ENCODE assay signal across 8 cellular contexts in the genomic region with DNA sequence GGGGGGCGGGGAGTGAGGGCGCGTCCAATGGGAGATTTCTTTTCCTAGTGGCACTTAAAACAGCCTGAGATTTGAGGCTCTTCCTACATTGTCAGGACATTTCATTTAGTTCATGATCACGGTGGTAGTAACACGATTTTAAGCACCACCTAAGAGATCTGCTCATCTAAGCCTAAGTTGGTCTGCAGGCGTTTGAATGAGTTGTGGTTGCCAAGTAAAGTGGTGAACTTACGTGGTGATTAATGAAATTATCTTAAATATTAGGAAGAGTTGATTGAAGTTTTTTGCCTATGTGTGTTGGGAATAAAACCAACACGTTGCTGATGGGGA. TPM values are rescaled to one million over a fixed set of nuclear protein-coding genes. Genes with fewer than 3 reads are reported as not detected.
DNase-seq lines count a peak whose midpoint lies in the region; ATAC-seq, FAIRE-seq and TF ChIP-seq lines count a peak whose summit lies in the region.

No MANE protein-coding gene starts in this region.

- ATAC-seq in HG03097 (IDR thresholded peaks at IDR 0.05; ENCODE audit: low FRiP score, unreplicated experiment) = no peak
- ATAC-seq in GM21576 (IDR thresholded peaks at IDR 0.05; ENCODE audit: unreplicated experiment) = no peak
- ATAC-seq in GM19324 (IDR thresholded peaks at IDR 0.05; ENCODE audit: low FRiP score, unreplicated experiment) = no peak

- H2AFZ ChIP-seq in ACC112 (ENCODE audit: low read length, unreplicated experiment) = peak overlapping the region; percentile 17

- H3K9me3 ChIP-seq in HUES6 (ENCODE audit: control insufficient read depth, insufficient read depth, low read depth, low read length) = no peaks in the 10 kb centered on the region
- no peaks in the 10 kb centered on the region for H3K9me3 ChIP-seq in muscle layer of duodenum (ENCODE audit: control insufficient read depth in 1 of 2, low read length in 2 of 2)

- H3K27me3 ChIP-seq in ACC112 (ENCODE audit: insufficient read depth, low read length) (no peaks in the 10 kb centered on the region), HUES6 (ENCODE audit: control insufficient read depth, insufficient read depth, low read length) (peaks cover 4% of the 10 kb centered on the region; the same call in 1 of the 2 replicates), bronchial epithelial cell (ENCODE audit: control insufficient read depth, insufficient read depth, low read length) (no peaks in the 10 kb centered on the region), muscle layer of duodenum (ENCODE audit: low read depth, low read length) (no peaks in the 10 kb centered on the region)

- DNase-seq in bronchial epithelial cell (ENCODE audit: low read depth) (no peak), NCI-H82 treated with DMSO at 0.1 percent for 48 hours (lab: John Stamatoyannopoulos, UW; ENCODE audit: unreplicated experiment) (no peak)

- H3K9ac ChIP-seq in HUES6 (ENCODE audit: low read length) = peak overlapping the region; percentile 52

- no peak for TF ChIP-seq CTCF in bronchial epithelial cell (IDR thresholded peaks at IDR 0.05; ENCODE audit: insufficient read depth, low read length, severe bottlenecking)

- H3K4me3 ChIP-seq in ACC112 (ENCODE audit: low read depth, low read length) (peak overlapping the region; percentile 92), HUES6 (ENCODE audit: low read depth, low read length) (peak overlapping the region; percentile 100), bronchial epithelial cell (ENCODE audit: low read depth, low read length) (peak overlapping the region; percentile 91), muscle layer of duodenum (ENCODE audit: low read depth in 1 of 2, low read length in 2 of 2) (peak overlapping the region; percentile 90 to 93)

- no peak for FAIRE-seq in bronchial epithelial cell (lab: Jason Lieb, UNC)

- peaks cover 55% of the 10 kb centered on the region for H3K79me2 ChIP-seq in ACC112 (ENCODE audit: control insufficient read depth, insufficient read depth, low read length, unreplicated experiment)

- peak overlapping the region; percentile 35 for H3K27ac ChIP-seq in ACC112 (ENCODE audit: low read depth, low read length)
- H3K27ac ChIP-seq in HUES6 (ENCODE audit: low read depth, low read length) = no peak overlapping the region
- H3K27ac ChIP-seq in muscle layer of duodenum (ENCODE audit: low read length) = peak overlapping the region; percentile 95

- H3K4me1 ChIP-seq in ACC112 (ENCODE audit: control insufficient read depth, insufficient read depth, low read length, unreplicated experiment) (no peaks in the 10 kb centered on the region), HUES6 (ENCODE audit: control insufficient read depth, insufficient read depth, low read length) (peaks cover 15% of the 10 kb centered on the region; the same call in 1 of the 2 replicates), muscle layer of duodenum (ENCODE audit: control insufficient read depth in 1 of 2, insufficient read depth in 2 of 2, low read length in 2 of 2) (peaks cover 0 to 21% of the 10 kb centered on the region in 2 donors)

- no peaks in the 10 kb centered on the region for H3K36me3 ChIP-seq in ACC112 (ENCODE audit: insufficient read depth, low read length)
- H3K36me3 ChIP-seq in HUES6 (ENCODE audit: control insufficient read depth, insufficient read depth, low read length) = no peaks in the 10 kb centered on the region
- H3K36me3 ChIP-seq in bronchial epithelial cell (ENCODE audit: control insufficient read depth, insufficient read depth, low read length) = no peaks in the 10 kb centered on the region
- H3K36me3 ChIP-seq in muscle layer of duodenum (ENCODE audit: control insufficient read depth in 1 of 2, insufficient read depth in 2 of 2, low read length in 2 of 2) = no peaks in the 10 kb centered on the region

RNA-seq across cellular contexts. Expression of gene HTT, which starts 1.1 kb away (rescaled TPM):
- 24.0 and 28.4 TPM in 2 replicates for total RNA-seq in bronchial epithelial cell

RNA-seq across cellular contexts. Expression of gene HTT-AS, which starts 1.3 kb away (rescaled TPM):
- not detected in 2 replicates for total RNA-seq in bronchial epithelial cell
